Comparison of ENCODE assay signal across 19 cellular contexts in genomic region chr9:124675261-124676158, GRCh38.
DNase-seq lines count a peak whose midpoint lies in the region; ATAC-seq, FAIRE-seq and TF ChIP-seq lines count a peak whose summit lies in the region.
"Had no signal": no experiment of that assay in that cellular context is flagged by ENCODE, and none has a peak within 500 bp of the region (broad histone marks: within the 10 kb centered on the region; RNA-seq: fewer than 3 reads in every experiment).

No MANE protein-coding gene starts in this region.

- POLR2A ChIA-PET in HepG2 (lab: Yijun Ruan, JAX) (interaction anchor here (1.4 kb wide), 1 partner anchor 16 kb away, joined by 5 read pairs; no protein-coding TSS in a partner anchor), GM12878 (lab: Charles Lee) (interaction anchor here (6.0 kb wide), 1 partner anchor 15 kb away, joined by 35 read pairs; no protein-coding TSS in a partner anchor)

- no peak overlapping the region for H3K9ac ChIP-seq in liver (ENCODE audit: low read depth in 1 of 2, low read length in 2 of 2)
- no peak overlapping the region for H3K9ac ChIP-seq in HepG2 (ENCODE audit: insufficient read depth, low read depth, low read length)
- H3K9ac ChIP-seq in GM12878 (ENCODE audit: control insufficient read depth, insufficient read depth, low read length): no peak overlapping the region
- no peak overlapping the region for H3K9ac ChIP-seq in muscle layer of colon (ENCODE audit: low read length)

- H3K9me3 ChIP-seq in liver (ENCODE audit: control insufficient read depth in 4 of 4, low read length in 3 of 4) (no peaks in the 10 kb centered on the region), HepG2 (ENCODE audit: low read length) (no peaks in the 10 kb centered on the region), GM12878 (replicated peaks; ENCODE audit: control insufficient read depth, insufficient read depth, low read length) (no peaks in the 10 kb centered on the region; the same call in 2 of the 3 replicates), muscle layer of colon (ENCODE audit: low read length) (no peaks in the 10 kb centered on the region), small intestine (ENCODE audit: control insufficient read depth, low read depth) (no peaks in the 10 kb centered on the region)

- DNase-seq in HepG2 (ENCODE audit: low spot score) (no peak), GM12878 (ENCODE audit: low read depth, low spot score) (no peak), activated gamma-delta T cell (lab: John Stamatoyannopoulos, UW) (no peak), small intestine (no peak), OCI-M2 (lab: John Stamatoyannopoulos, UW; ENCODE audit: unreplicated experiment) (no peak), GM10266 (ENCODE audit: extremely low spot score) (no peak)
- DNase-seq: activated CD4-positive, alpha-beta T cell treated with anti-CD3 and anti-CD28 coated beads, Interleukin-2, amount 10 ng/mL, durations not matched to agents 7 days and 5 days; activated naive CD8-positive, alpha-beta T cell treated with anti-CD3 and anti-CD28 coated beads, Interleukin-2, amount 50 U/mL, for 24 hours; activated T-cell treated with anti-CD3 and anti-CD28 coated beads, Interleukin-2, amount 50 U/mL, for 24 hours; COR-L47; mesendoderm; NCI-H2107; SHP77 treated with DMSO at 0.1 percent for 48 hours; T-helper 9 cell had no signal

- H2AFZ ChIP-seq in HepG2 (ENCODE audit: low read length): no peak overlapping the region
- no peak overlapping the region for H2AFZ ChIP-seq in GM12878 (ENCODE audit: control insufficient read depth, low read depth, low read length)

- H3K4me3 ChIP-seq in liver (ENCODE audit: low read depth in 1 of 3, low read length in 3 of 3): no peak overlapping the region
- H3K4me3 ChIP-seq in HepG2 (replicated peaks in 1 of 3; ENCODE audit: insufficient read depth in 1 of 3, low read depth in 2 of 3, low read length in 3 of 3): no peak overlapping the region
- no peak overlapping the region for H3K4me3 ChIP-seq in GM12878
- no peak overlapping the region for H3K4me3 ChIP-seq in muscle layer of colon (ENCODE audit: low read depth in 1 of 2, low read length in 2 of 2)
- H3K4me3 ChIP-seq in small intestine (ENCODE audit: low read depth in 1 of 2, low read length in 2 of 2): no peak overlapping the region
- H3K4me3 ChIP-seq: cardiac muscle cell had no signal

- TF ChIP-seq RAD21 in liver (IDR thresholded peaks at IDR 0.05): no peak
- TF ChIP-seq RAD21 in HepG2 (CRISPR knock-in tag; IDR thresholded peaks at IDR 0.05): no peak
- TF ChIP-seq RAD21 in GM12878 (IDR thresholded peaks at IDR 0.05; ENCODE audit: insufficient read depth, low read depth, low read length): no peak

- H4K20me1 ChIP-seq in HepG2 (ENCODE audit: insufficient read depth, low read length) (no peaks in the 10 kb centered on the region), GM12878 (ENCODE audit: control insufficient read depth, insufficient read depth) (no peaks in the 10 kb centered on the region)

- H3K79me2 ChIP-seq in HepG2 (ENCODE audit: insufficient read depth, low read length) (peaks cover 19% of the 10 kb centered on the region), GM12878 (ENCODE audit: control insufficient read depth, insufficient read depth, low read length) (peaks cover 17% of the 10 kb centered on the region)

- BruUV-seq in HepG2 (replicated peaks; lab: Mats Ljungman, UMichigan) (no TSS peak), GM12878 (replicated peaks; lab: Mats Ljungman, UMichigan) (no TSS peak)

- FAIRE-seq in HepG2 (lab: Jason Lieb, UNC) (no peak), GM12878 (lab: Jason Lieb, UNC) (no peak), small intestine (lab: Jason Lieb, UNC) (no peak)
- FAIRE-seq: frontal cortex, GM19239 had no signal

- intact Hi-C loops in HepG2 (cut with micrococcal nuclease; ENCODE audit: unreplicated experiment) (no loop called here), GM12878 (cut with micrococcal nuclease; ENCODE audit: unreplicated experiment) (no loop called here)

- H3K4me1 ChIP-seq in liver (ENCODE audit: control insufficient read depth in 4 of 4, insufficient read depth in 4 of 4, low read length in 3 of 4) (peaks cover 0 to 21% (median 18%) of the 10 kb centered on the region in 4 donors), HepG2 (ENCODE audit: insufficient read depth, low read length) (peaks cover 41% of the 10 kb centered on the region), GM12878 (ENCODE audit: control insufficient read depth, insufficient read depth, low read length) (peaks cover 5% of the 10 kb centered on the region; the same call in 1 of the 2 replicates), muscle layer of colon (ENCODE audit: insufficient read depth, low read length) (peaks cover 14% of the 10 kb centered on the region), small intestine (ENCODE audit: control insufficient read depth in 2 of 2, insufficient read depth in 1 of 2, low read depth in 1 of 2, low read length in 1 of 2) (no peaks in the 10 kb centered on the region)

- WGBS in liver: 43% methylated on average over 6 of the region's 6 CpGs
- WGBS in HepG2 (ENCODE audit: low lambda C conversion rate): 83% methylated on average over 6 of the region's 6 CpGs
- 75% methylated on average over 6 of the region's 6 CpGs for WGBS in GM12878 (ENCODE audit: insufficient coverage, insufficient replicate concordance, low lambda C conversion rate, missing lambda C conversion rate)
- 63 to 73% (median 67%) methylated on average over 6 of the region's 6 CpGs for WGBS in small intestine, 3 donors

- TF ChIP-seq POLR2A in HepG2 (IDR thresholded peaks at IDR 0.05; ENCODE audit: insufficient read depth in 1 of 2, low read depth in 2 of 2, low read length in 2 of 2): no peak
- TF ChIP-seq POLR2A in GM12878 (IDR thresholded peaks at IDR 0.05; ENCODE audit: low read depth, low read length): no peak

- no peak for TF ChIP-seq CTCF in liver (IDR thresholded peaks at IDR 0.05; ENCODE audit: low read depth, low read length, missing input control)
- no peak for TF ChIP-seq CTCF in HepG2 (CRISPR knock-in tag; IDR thresholded peaks at IDR 0.05)
- TF ChIP-seq CTCF in GM12878 (IDR thresholded peaks at IDR 0.05 in 2 of 3, conservative IDR thresholded peaks at IDR 0.05 in 1 of 3; ENCODE audit: control insufficient read depth in 2 of 3, extremely low read depth in 1 of 3, insufficient read depth in 1 of 3, low read depth in 3 of 3, low read length in 3 of 3): 0 out of 6 replicates have a peak, but pooled peaks of 2 of the 3 experiments have one; percentile 1 to 9
- TF ChIP-seq CTCF in GM10266 (IDR thresholded peaks at IDR 0.05; ENCODE audit: control insufficient read depth, insufficient read depth, low read depth, missing control alignments): no peak

- SMC1A ChIA-PET in GM12878 (lab: Charles Lee; ENCODE audit: uncharacterized antibody, unreplicated experiment): interaction anchor here (0.9 to 3.2 kb wide), 9 partner anchors 11 to 58 kb away, joined by 3 to 22 read pairs (median 5); no protein-coding TSS in a partner anchor

- in situ Hi-C loops in HepG2 (cut with HindIII; ENCODE audit: extremely low pct_ligation_motif_present, low pct_unique_long_range_greater_than_20kb): no loop called here
- in situ Hi-C loops in GM12878 (cut with MboI): no loop called here

- no peak overlapping the region for H3K4me2 ChIP-seq in HepG2 (ENCODE audit: low read depth, low read length)
- H3K4me2 ChIP-seq in GM12878 (ENCODE audit: control insufficient read depth, insufficient read depth): no peak overlapping the region

- RAD21 ChIA-PET in GM12878 (lab: Charles Lee; ENCODE audit: unreplicated experiment): interaction anchor here (1.2 kb wide), 1 partner anchor 58 kb away, joined by 3 read pairs; no protein-coding TSS in a partner anchor

- H3K27ac ChIP-seq in liver (ENCODE audit: low read depth in 1 of 2, low read length in 2 of 2): peak overlapping the region in 1 of 2 donors; percentile 13
- H3K27ac ChIP-seq in HepG2 (ENCODE audit: extremely low read length, insufficient read depth, low read length): no peak overlapping the region
- no peak overlapping the region for H3K27ac ChIP-seq in GM12878 (ENCODE audit: control insufficient read depth, insufficient read depth)
- peak overlapping the region; percentile 61 for H3K27ac ChIP-seq in muscle layer of colon (ENCODE audit: low read depth, low read length)
- H3K27ac ChIP-seq in small intestine (ENCODE audit: low read depth in 1 of 2, low read length in 1 of 2): no peak overlapping the region
- H3K27ac ChIP-seq: cardiac muscle cell had no signal

- CTCF ChIA-PET in HepG2 (lab: Yijun Ruan, JAX; ENCODE audit: low intra/inter-chr PET ratio, low total read pairs): no interaction called here
- CTCF ChIA-PET in GM12878 (lab: Yijun Ruan, JAX): interaction anchor here (0.7 to 3.1 kb wide), 5 partner anchors 36 to 139 kb away, joined by 3 to 13 read pairs (median 4); no protein-coding TSS in a partner anchor

- H3K36me3 ChIP-seq in liver (ENCODE audit: control insufficient read depth in 4 of 4, insufficient read depth in 3 of 4, low read depth in 1 of 4, low read length in 3 of 4) (peaks cover 0 to 2% (median 0%) of the 10 kb centered on the region in 4 donors), HepG2 (replicated peaks in 1 of 2; ENCODE audit: control insufficient read depth in 1 of 2, insufficient read depth in 2 of 2, low read length in 2 of 2) (peaks cover 0 to 1% of the 10 kb centered on the region in 2 experiments; a peak in 1 of 5 replicates), GM12878 (ENCODE audit: control insufficient read depth in 2 of 2, insufficient read depth in 2 of 2, low read length in 1 of 2) (peaks cover 0 to 3% of the 10 kb centered on the region in 2 experiments; a peak in 2 of 4 replicates), muscle layer of colon (ENCODE audit: insufficient read depth, low read length) (no peaks in the 10 kb centered on the region), small intestine (ENCODE audit: control insufficient read depth in 2 of 2, insufficient read depth in 2 of 2, low read length in 2 of 2) (no peaks in the 10 kb centered on the region)
- H3K36me3 ChIP-seq: cardiac muscle cell had no signal

- TF ChIP-seq EP300 in HepG2 (IDR thresholded peaks at IDR 0.05; ENCODE audit: low read depth in 2 of 2, low read length in 2 of 2) (no peak), HepG2 (CRISPR knock-in tag; IDR thresholded peaks at IDR 0.05; ENCODE audit: borderline replicate concordance) (no peak), GM12878 (IDR thresholded peaks at IDR 0.05; ENCODE audit: borderline replicate concordance in 1 of 2, control insufficient read depth in 1 of 2, low read depth in 2 of 2, low read length in 2 of 2) (no peak)

- no peaks in the 10 kb centered on the region for H3K27me3 ChIP-seq in liver (ENCODE audit: control insufficient read depth in 4 of 4, insufficient read depth in 4 of 4, low read length in 3 of 4)
- H3K27me3 ChIP-seq in HepG2 (ENCODE audit: control insufficient read depth in 1 of 2, insufficient read depth in 2 of 2, low read length in 2 of 2): no peaks in the 10 kb centered on the region
- no peaks in the 10 kb centered on the region for H3K27me3 ChIP-seq in GM12878 (replicated peaks in 1 of 2; ENCODE audit: control insufficient read depth in 2 of 2, insufficient read depth in 2 of 2, low read length in 1 of 2)
- H3K27me3 ChIP-seq in muscle layer of colon (ENCODE audit: control insufficient read depth in 1 of 2, insufficient read depth in 2 of 2, low read length in 2 of 2): no peaks in the 10 kb centered on the region
- no peaks in the 10 kb centered on the region for H3K27me3 ChIP-seq in small intestine (ENCODE audit: control insufficient read depth in 2 of 2, insufficient read depth in 2 of 2, low read length in 2 of 2)
- H3K27me3 ChIP-seq: cardiac muscle cell had no signal

- ATAC-seq in HepG2 (no peak), GM12878 (peak; percentile 31; the same call in 1 of the 3 replicates)
- ATAC-seq: activated naive CD8-positive, alpha-beta T cell treated with anti-CD3 and anti-CD28 coated beads, Interleukin-2, amount 50 U/mL, for 24 hours had no signal

Comparison
In these comparisons a context has a peak if more than half of its experiments do, and no peak if none do; other contexts are left out.
1. CTCF ChIP-seq: peak in GM12878 (2 of 3); none in liver (single experiment), HepG2 (single experiment) and GM10266 (single experiment).